ENCODE assay signal across 8 cellular contexts in genomic region chr1:817071-817599, GRCh38.
DNase-seq lines count a peak whose midpoint lies in the region; ATAC-seq and TF ChIP-seq lines count a peak whose summit lies in the region.
"Not testable (repeated sequence)": the region's sequence is repeated elsewhere in the genome, so short reads cannot be mapped to it uniquely, and the experiment has no call there.

No MANE protein-coding gene starts in this region.

- H3K27me3 Mint-ChIP-seq in CD8-positive, alpha-beta T cell (ENCODE audit: low read depth); T-helper 1 cell treated with Interleukin-12 subunit alpha and Interleukin-12 subunit beta and Interleukin-4 antibody, amounts not matched to agents 30 μg/mL and 1 μg/mL, for 36 hours (ENCODE audit: low read depth): not testable (repeated sequence)

- H3K36me3 ChIP-seq in CD8-positive, alpha-beta T cell (ENCODE audit: insufficient read depth, low read length); MG63; adipocyte (ENCODE audit: control insufficient read depth, insufficient read depth, low read length, severe bottlenecking); esophagus (ENCODE audit: control insufficient read depth in 2 of 2, insufficient read depth in 2 of 2, low read length in 1 of 2); prostate gland; upper lobe of left lung: not testable (repeated sequence)

- WGBS in esophagus, 2 donors = 19 to 28% methylated on average over 7 to 8 of the region's 14 CpGs
- 6% methylated on average over 8 of the region's 14 CpGs for WGBS in prostate gland
- 11 to 23% methylated on average over 7 to 8 of the region's 14 CpGs for WGBS in upper lobe of left lung, 2 donors

- peak overlapping the region; percentile 65 for H3K9ac ChIP-seq in adipocyte (ENCODE audit: low read length)

- intact Hi-C loops in CD8-positive, alpha-beta T cell (cut with DNase I, micrococcal nuclease); prostate gland (cut with DNase I): not testable (repeated sequence)

- H3K9me3 ChIP-seq in CD8-positive, alpha-beta T cell (ENCODE audit: low read length); MG63; adipocyte (ENCODE audit: control insufficient read depth, low read length); esophagus (ENCODE audit: control insufficient read depth in 2 of 2, insufficient read depth in 1 of 2, low read depth in 1 of 2, low read length in 1 of 2); prostate gland; upper lobe of left lung: not testable (repeated sequence)

- peak overlapping the region; percentile 17 for H3K4me3 Mint-ChIP-seq in CD8-positive, alpha-beta T cell
- peak overlapping the region; percentile 19 for H3K4me3 Mint-ChIP-seq in T-helper 1 cell treated with Interleukin-12 subunit alpha and Interleukin-12 subunit beta and Interleukin-4 antibody, amounts not matched to agents 30 μg/mL and 1 μg/mL, for 36 hours

- not testable (repeated sequence) for TF ChIP-seq POLR2A in prostate gland (IDR thresholded peaks at IDR 0.05)
- TF ChIP-seq POLR2A in upper lobe of left lung (IDR thresholded peaks at IDR 0.05) = peak in 1 of 4 donors; percentile 45

- not testable (repeated sequence) for DNase-seq in CD8-positive, alpha-beta T cell; prostate gland (ENCODE audit: low spot score); upper lobe of left lung
- DNase-seq in MG63 (peak; percentile 72), adipocyte (ENCODE audit: low read depth) (peak; percentile 26)

- TF ChIP-seq CTCF in CD8-positive, alpha-beta T cell (IDR thresholded peaks at IDR 0.05); prostate gland (IDR thresholded peaks at IDR 0.05); upper lobe of left lung (IDR thresholded peaks at IDR 0.05): not testable (repeated sequence)

- not testable (repeated sequence) for H3K27me3 ChIP-seq in CD8-positive, alpha-beta T cell (ENCODE audit: insufficient read depth, low read length); MG63; adipocyte (replicated peaks; ENCODE audit: control insufficient read depth, insufficient read depth, low read length); esophagus (ENCODE audit: control insufficient read depth in 1 of 2, insufficient read depth in 2 of 2, low read length in 2 of 2); layer of hippocampus (ENCODE audit: control insufficient read depth, insufficient read depth, low read length); prostate gland (replicated peaks; ENCODE audit: insufficient read depth); upper lobe of left lung

- TF ChIP-seq EP300 in upper lobe of left lung (IDR thresholded peaks at IDR 0.05) = not testable (repeated sequence)

- CTCF ChIA-PET in CD8-positive, alpha-beta T cell (lab: Charles Lee) = interaction anchor here (0.7 kb wide), 1 partner anchor 41 kb away, joined by 3 read pairs; no protein-coding TSS in a partner anchor

- not testable (repeated sequence) for H3K9me3 Mint-ChIP-seq in CD8-positive, alpha-beta T cell; T-helper 1 cell treated with Interleukin-12 subunit alpha and Interleukin-12 subunit beta and Interleukin-4 antibody, amounts not matched to agents 30 μg/mL and 1 μg/mL, for 36 hours

- H3K27ac Mint-ChIP-seq in CD8-positive, alpha-beta T cell = peak overlapping the region; percentile 69
- not testable (repeated sequence) for H3K27ac Mint-ChIP-seq in T-helper 1 cell treated with Interleukin-12 subunit alpha and Interleukin-12 subunit beta and Interleukin-4 antibody, amounts not matched to agents 30 μg/mL and 1 μg/mL, for 36 hours

- POLR2A ChIA-PET in CD8-positive, alpha-beta T cell (lab: Charles Lee) = not testable (repeated sequence)

- H3K27ac ChIP-seq in CD8-positive, alpha-beta T cell (ENCODE audit: low read depth, low read length) = not testable (repeated sequence)
- peak overlapping the region; percentile 33 to 65 for H3K27ac ChIP-seq in esophagus (ENCODE audit: low read depth in 2 of 2, low read length in 1 of 2)
- peak overlapping the region; percentile 38 for H3K27ac ChIP-seq in layer of hippocampus (ENCODE audit: low read depth, low read length)
- peak overlapping the region; percentile 26 to 58 for H3K27ac ChIP-seq in prostate gland
- peak overlapping the region in 2 of 4 donors; percentile 36 to 71 for H3K27ac ChIP-seq in upper lobe of left lung

- H3K4me1 Mint-ChIP-seq in CD8-positive, alpha-beta T cell (ENCODE audit: low read depth) = peaks cover 19% of the 10 kb centered on the region
- H3K4me1 Mint-ChIP-seq in T-helper 1 cell treated with Interleukin-12 subunit alpha and Interleukin-12 subunit beta and Interleukin-4 antibody, amounts not matched to agents 30 μg/mL and 1 μg/mL, for 36 hours (ENCODE audit: low read depth) = not testable (repeated sequence)

- not testable (repeated sequence) for H3K4me3 ChIP-seq in CD8-positive, alpha-beta T cell (ENCODE audit: low read depth, low read length); esophagus (ENCODE audit: low read depth in 1 of 2, low read length in 2 of 2); upper lobe of left lung
- H3K4me3 ChIP-seq in MG63 = peak overlapping the region; percentile 29
- H3K4me3 ChIP-seq in adipocyte (ENCODE audit: low read length) = peak overlapping the region; percentile 74
- peak overlapping the region in 1 of 2 donors; percentile 13 for H3K4me3 ChIP-seq in prostate gland

- peaks cover 12% of the 10 kb centered on the region for H3K36me3 Mint-ChIP-seq in CD8-positive, alpha-beta T cell
- not testable (repeated sequence) for H3K36me3 Mint-ChIP-seq in T-helper 1 cell treated with Interleukin-12 subunit alpha and Interleukin-12 subunit beta and Interleukin-4 antibody, amounts not matched to agents 30 μg/mL and 1 μg/mL, for 36 hours (ENCODE audit: low read depth)

- peak; percentile 77 for ATAC-seq in CD8-positive, alpha-beta T cell
- ATAC-seq in upper lobe of left lung (ENCODE audit: low FRiP score in 2 of 2) = peak; percentile 85 to 97

- not testable (repeated sequence) for H3K4me1 ChIP-seq in CD8-positive, alpha-beta T cell (ENCODE audit: insufficient read depth, low read length); esophagus (ENCODE audit: control insufficient read depth in 2 of 2, insufficient read depth in 2 of 2, low read length in 1 of 2); prostate gland (replicated peaks); upper lobe of left lung
- H3K4me1 ChIP-seq in adipocyte (ENCODE audit: control insufficient read depth, insufficient read depth, low read length) = peaks cover 15% of the 10 kb centered on the region
